20 cellular contexts compared by ENCODE assay signal in genomic region chr14:102878970-102879460, GRCh38. TPM values are rescaled to one million over a fixed set of nuclear protein-coding genes. Genes with fewer than 3 reads are reported as not detected.
A peak's percentile ranks its signal among the peaks of the same experiment; 100 is the strongest.
DNase-seq lines count a peak whose midpoint lies in the region; ATAC-seq and TF ChIP-seq lines count a peak whose summit lies in the region.
"Had no signal": no experiment of that assay in that cellular context is flagged by ENCODE, and none has a peak within 500 bp of the region (broad histone marks: within the 10 kb centered on the region; RNA-seq: fewer than 3 reads in every experiment).

No MANE protein-coding gene starts in this region.

- CTCF ChIA-PET in PC-3 (lab: Charles Lee), result no interaction called here

- H4K20me1 ChIP-seq in PC-3 (ENCODE audit: low read length), result no peaks in the 10 kb centered on the region

- no peaks in the 10 kb centered on the region for H3K27me3 ChIP-seq in PC-3 (ENCODE audit: low read length)
- H3K27me3 ChIP-seq: BLaER1 treated with 17β-estradiol and CSF1 and Interleukin-3, amounts not matched to agents 10 nM and 100 nM; SJSA1 had no signal

- no peak overlapping the region for H3K27ac ChIP-seq in PC-3 (ENCODE audit: low read length)
- H3K27ac ChIP-seq: BLaER1 treated with 17β-estradiol and CSF1 and Interleukin-3, amounts not matched to agents 10 nM and 100 nM; prostate gland; SJSA1; thoracic aorta had no signal

- no peak for ATAC-seq in PC-3
- no peak for ATAC-seq in stimulated activated naive B cell treated with anti-CD40 and anti-IgM and Interleukin-4, amounts not matched to agents 10 μg/mL and 1 μg/mL and 100 μg/mL, for 72 hours (replicated peaks)
- ATAC-seq: activated CD4-positive, CD25-positive, alpha-beta regulatory T cell treated with anti-CD3 and anti-CD28 coated beads, Interleukin-2, amount 50 U/mL, for 24 hours had no signal

- H3K4me1 Mint-ChIP-seq in stimulated activated naive B cell treated with anti-CD40 and anti-IgM and Interleukin-4, amounts not matched to agents 10 μg/mL and 1 μg/mL and 100 μg/mL, for 72 hours, result no peaks in the 10 kb centered on the region
- H3K4me1 Mint-ChIP-seq: natural killer cell had no signal

- no peaks in the 10 kb centered on the region for H3K9me3 ChIP-seq in PC-3 (ENCODE audit: low read length)
- H3K9me3 ChIP-seq: BLaER1 treated with 17β-estradiol and CSF1 and Interleukin-3, amounts not matched to agents 10 nM and 100 nM; prostate gland; SJSA1; thoracic aorta had no signal

- no peak overlapping the region for H3K9ac ChIP-seq in PC-3 (ENCODE audit: low read length)
- H3K9ac ChIP-seq: BLaER1 treated with 17β-estradiol and CSF1 and Interleukin-3, amounts not matched to agents 10 nM and 100 nM had no signal

- H3K9me2 ChIP-seq in PC-3 (replicated peaks; ENCODE audit: low read length), result no peaks in the 10 kb centered on the region

- DNase-seq in GM04503 (ENCODE audit: low read depth), result peak; percentile 15
- no peak for DNase-seq in PC-3
- DNase-seq in kidney glomerular epithelial cell (lab: John Stamatoyannopoulos, UW), result peak; percentile 4
- DNase-seq in stimulated activated naive B cell treated with anti-CD40 and anti-IgM and Interleukin-4, amounts not matched to agents 10 μg/mL and 1 μg/mL and 100 μg/mL, for 72 hours, result no peak
- no peak for DNase-seq in HK-2 (ENCODE audit: unreplicated experiment)
- DNase-seq in occipital lobe (lab: John Stamatoyannopoulos, UW), result no peak
- DNase-seq in activated T-cell treated with anti-CD3 and anti-CD28 coated beads, Interleukin-2, amount 50 U/mL, for 1 hour, result no peak
- DNase-seq: activated naive CD4-positive, alpha-beta T cell treated with anti-CD3 and anti-CD28 coated beads, Interleukin-2, amount 50 U/mL, for 16 hours; dermis blood vessel endothelial cell; DMS153; mammary epithelial cell; natural killer cell; NCI-H2081; NCI-H524 had no signal

- 0 out of 2 replicates have a peak, but pooled peaks have one; percentile 1 for TF ChIP-seq CTCF in PC-3 (conservative IDR thresholded peaks at IDR 0.05; ENCODE audit: low read depth, low read length)

- no peaks in the 10 kb centered on the region for H3K4me1 ChIP-seq in PC-3 (ENCODE audit: insufficient read depth, low read length)
- H3K4me1 ChIP-seq: BLaER1 treated with 17β-estradiol and CSF1 and Interleukin-3, amounts not matched to agents 10 nM and 100 nM; prostate gland; SJSA1 had no signal

- H3K79me2 ChIP-seq in PC-3 (ENCODE audit: low read length), result no peaks in the 10 kb centered on the region

- no TSS peak for BruUV-seq in PC-3 (replicated peaks; lab: Mats Ljungman, UMichigan)

- no peaks in the 10 kb centered on the region for H3F3A ChIP-seq in PC-3 (ENCODE audit: low read length, unreplicated experiment)

- H3K9me3 Mint-ChIP-seq in stimulated activated naive B cell treated with anti-CD40 and anti-IgM and Interleukin-4, amounts not matched to agents 10 μg/mL and 1 μg/mL and 100 μg/mL, for 72 hours, result no peaks in the 10 kb centered on the region
- H3K9me3 Mint-ChIP-seq: natural killer cell; T-helper 2 cell treated with Interferon-gamma antibody and Interleukin-4, amounts not matched to agents 5 μg/mL and 100 μg/mL, for 36 hours had no signal

- H3K4me3 ChIP-seq in PC-3 (ENCODE audit: low read length), result no peak overlapping the region
- H3K4me3 ChIP-seq: BLaER1 treated with 17β-estradiol and CSF1 and Interleukin-3, amounts not matched to agents 10 nM and 100 nM; prostate gland; SJSA1; thoracic aorta had no signal

- POLR2A ChIA-PET in PC-3 (lab: Charles Lee; ENCODE audit: unreplicated experiment), result no interaction called here

- peak overlapping the region; percentile 59 for H3K27ac Mint-ChIP-seq in stimulated activated naive B cell treated with anti-CD40 and anti-IgM and Interleukin-4, amounts not matched to agents 10 μg/mL and 1 μg/mL and 100 μg/mL, for 72 hours
- H3K27ac Mint-ChIP-seq: natural killer cell; T-helper 2 cell treated with Interferon-gamma antibody and Interleukin-4, amounts not matched to agents 5 μg/mL and 100 μg/mL, for 36 hours had no signal

- intact Hi-C loops in PC-3 (cut with micrococcal nuclease), result no loop called here

- peak overlapping the region in 1 of 2 donors; percentile 26 for H3K4me3 Mint-ChIP-seq in stimulated activated naive B cell treated with anti-CD40 and anti-IgM and Interleukin-4, amounts not matched to agents 10 μg/mL and 1 μg/mL and 100 μg/mL, for 72 hours
- H3K4me3 Mint-ChIP-seq: natural killer cell; T-helper 2 cell treated with Interferon-gamma antibody and Interleukin-4, amounts not matched to agents 5 μg/mL and 100 μg/mL, for 36 hours had no signal

- peaks cover 16% of the 10 kb centered on the region for H3K36me3 ChIP-seq in PC-3 (ENCODE audit: low read depth, low read length)
- H3K36me3 ChIP-seq: prostate gland had no signal

- H3K36me3 Mint-ChIP-seq in stimulated activated naive B cell treated with anti-CD40 and anti-IgM and Interleukin-4, amounts not matched to agents 10 μg/mL and 1 μg/mL and 100 μg/mL, for 72 hours, result peaks cover 29 to 41% of the 10 kb centered on the region in 2 donors

- H2AFZ ChIP-seq in PC-3 (ENCODE audit: low read length), result no peak overlapping the region

- no peak overlapping the region for H3K4me2 ChIP-seq in PC-3 (ENCODE audit: low read length)
- H3K4me2 ChIP-seq: BLaER1 treated with 17β-estradiol and CSF1 and Interleukin-3, amounts not matched to agents 10 nM and 100 nM had no signal

- no peaks in the 10 kb centered on the region for H3K27me3 Mint-ChIP-seq in stimulated activated naive B cell treated with anti-CD40 and anti-IgM and Interleukin-4, amounts not matched to agents 10 μg/mL and 1 μg/mL and 100 μg/mL, for 72 hours

RNA-seq across cellular contexts. Expression of gene AMN, which starts 43.4 kb away (rescaled TPM):
- total RNA-seq in PC-3 (2014; rRNA removed) (0.17 TPM in 1 of 2 replicates, not detected in the other), occipital lobe (not detected)
- total RNA-seq: dermis blood vessel endothelial cell, SJSA1 had no signal

Comparison
In these comparisons a context has a peak if more than half of its experiments do, and no peak if none do; other contexts are left out.
1. DNase-seq: peak in GM04503 (single experiment) and kidney glomerular epithelial cell (single experiment); none in PC-3 (single experiment), stimulated activated naive B cell treated with anti-CD40 and anti-IgM and Interleukin-4, amounts not matched to agents 10 μg/mL and 1 μg/mL and 100 μg/mL, for 72 hours (single experiment), HK-2 (single experiment), occipital lobe (single experiment) and activated T-cell treated with anti-CD3 and anti-CD28 coated beads, Interleukin-2, amount 50 U/mL, for 1 hour (single experiment).